Comparison of ENCODE assay signal across 18 cellular contexts in the genomic region with DNA sequence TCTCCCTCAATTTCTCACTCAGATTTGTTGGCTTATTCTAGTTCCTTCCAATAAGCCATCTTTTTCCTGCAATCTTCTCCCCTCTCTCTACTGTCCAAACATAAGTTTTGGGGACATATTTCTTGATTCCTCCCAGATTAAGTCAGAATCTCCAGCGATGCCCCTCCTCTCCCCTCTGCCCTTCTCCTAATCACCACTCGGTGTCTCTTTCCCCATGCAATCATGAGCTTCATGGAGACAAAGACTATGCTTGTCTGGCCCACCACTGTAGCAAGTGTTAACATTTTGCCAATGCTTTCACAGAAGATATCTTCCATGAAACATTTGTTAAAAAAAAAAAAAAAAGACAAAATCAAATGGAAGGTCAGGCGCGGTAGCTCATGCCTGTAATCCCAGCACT. TPM values are rescaled to one million over a fixed set of nuclear protein-coding genes. Genes with fewer than 3 reads are reported as not detected.
DNase-seq lines count a peak whose midpoint lies in the region; TF ChIP-seq lines count a peak whose summit lies in the region.
"Had no signal": no experiment of that assay in that cellular context is flagged by ENCODE, and none has a peak within 500 bp of the region (broad histone marks: within the 10 kb centered on the region; RNA-seq: fewer than 3 reads in every experiment).

No MANE protein-coding gene starts in this region.

- no peaks in the 10 kb centered on the region for H4K20me1 ChIP-seq in KMS-11 (ENCODE audit: insufficient read depth)

- peaks cover 22% of the 10 kb centered on the region for H3K4me1 ChIP-seq in KMS-11 (ENCODE audit: low read depth, poor library complexity, severe bottlenecking)
- H3K4me1 ChIP-seq: pancreas had no signal

- H3K9me3 Mint-ChIP-seq in chondrocyte (ENCODE audit: low read depth): no peaks in the 10 kb centered on the region
- H3K9me3 Mint-ChIP-seq: activated T-cell treated with anti-CD3 and anti-CD28 coated beads, Interleukin-2, amount 50 U/mL, for 4 hours; central memory CD8-positive, alpha-beta T cell; stimulated activated naive CD8-positive, alpha-beta T cell treated with anti-CD3 and anti-CD28 coated beads, Interleukin-15, Interleukin-2, amounts not matched to agents 100 ng/mL and 50 ng/mL, for 24 hours had no signal

- H3K27me3 ChIP-seq in KMS-11 (ENCODE audit: insufficient read depth, low read depth) (no peaks in the 10 kb centered on the region), kidney epithelial cell (ENCODE audit: control insufficient read depth, insufficient read depth, low read length) (no peaks in the 10 kb centered on the region)
- H3K27me3 ChIP-seq: heart left ventricle, pancreas had no signal

- no peaks in the 10 kb centered on the region for H3K4me1 Mint-ChIP-seq in chondrocyte (ENCODE audit: low read depth)
- H3K4me1 Mint-ChIP-seq: central memory CD8-positive, alpha-beta T cell had no signal

- TF ChIP-seq CTCF in KMS-11 (conservative IDR thresholded peaks at IDR 0.05; ENCODE audit: low read depth, low read length): no peak
- peak; percentile 59 for TF ChIP-seq CTCF in chondrocyte (IDR thresholded peaks at IDR 0.05)
- peak; percentile 12 for TF ChIP-seq CTCF in kidney epithelial cell (IDR thresholded peaks at IDR 0.05; ENCODE audit: insufficient read depth, low read length, poor library complexity, severe bottlenecking)

- peak overlapping the region; percentile 37 for H3K27ac Mint-ChIP-seq in chondrocyte (ENCODE audit: unreplicated experiment)
- H3K27ac Mint-ChIP-seq: stimulated activated naive CD8-positive, alpha-beta T cell treated with anti-CD3 and anti-CD28 coated beads, Interleukin-15, Interleukin-2, amounts not matched to agents 100 ng/mL and 50 ng/mL, for 24 hours had no signal

- H3K4me3 Mint-ChIP-seq in chondrocyte (ENCODE audit: unreplicated experiment): no peak overlapping the region
- H3K4me3 Mint-ChIP-seq: activated T-cell treated with anti-CD3 and anti-CD28 coated beads, Interleukin-2, amount 50 U/mL, for 4 hours; central memory CD8-positive, alpha-beta T cell; stimulated activated naive CD8-positive, alpha-beta T cell treated with anti-CD3 and anti-CD28 coated beads, Interleukin-15, Interleukin-2, amounts not matched to agents 100 ng/mL and 50 ng/mL, for 24 hours had no signal

- peak overlapping the region; percentile 71 for H3K4me2 ChIP-seq in KMS-11

- no peaks in the 10 kb centered on the region for H3K79me2 ChIP-seq in KMS-11 (ENCODE audit: insufficient read depth, low read depth)

- H3K27me3 Mint-ChIP-seq in chondrocyte (ENCODE audit: low read depth): no peaks in the 10 kb centered on the region

- H2AFZ ChIP-seq in KMS-11 (ENCODE audit: low read depth): peak overlapping the region; percentile 10; the same call in 1 of the 2 replicates

- no peak overlapping the region for H3K9ac ChIP-seq in KMS-11

- H3K4me3 ChIP-seq in KMS-11 (IDR thresholded peaks at IDR 0.05; ENCODE audit: insufficient read depth, low read depth, low read length): no peak overlapping the region
- no peak overlapping the region for H3K4me3 ChIP-seq in kidney epithelial cell (ENCODE audit: low read depth, low read length)
- H3K4me3 ChIP-seq: heart left ventricle, pancreas had no signal

- H3K36me3 Mint-ChIP-seq in chondrocyte (ENCODE audit: low read depth): no peaks in the 10 kb centered on the region

- DNase-seq in COLO829 (ENCODE audit: low spot score): peak; percentile 20
- DNase-seq in chondrocyte (ENCODE audit: low spot score): no peak
- no peak for DNase-seq in kidney epithelial cell (ENCODE audit: low read depth)
- DNase-seq in C1 segment of cervical spinal cord (lab: John Stamatoyannopoulos, UW): no peak
- DNase-seq in midbrain (lab: John Stamatoyannopoulos, UW): no peak
- DNase-seq in activated CD4-positive, alpha-beta T cell treated with anti-CD3 and anti-CD28 coated beads, Interleukin-2, amount 50 U/mL, for 48 hours: no peak
- DNase-seq: activated CD4-positive, alpha-beta T cell treated with anti-CD3 and anti-CD28 coated beads for 48 hours; activated T-cell treated with anti-CD3 and anti-CD28 coated beads, Interleukin-2, amount 50 U/mL, for 4 hours; heart left ventricle; left cardiac atrium; NCI-H2029 treated with DMSO at 0.1 percent for 48 hours; NCI-H526 treated with DMSO at 0.1 percent for 48 hours; pancreas had no signal

- H3K27ac ChIP-seq in KMS-11: peak overlapping the region; percentile 56
- H3K27ac ChIP-seq: heart left ventricle, HL-60, pancreas had no signal

- H3K36me3 ChIP-seq in KMS-11 (ENCODE audit: insufficient read depth): no peaks in the 10 kb centered on the region
- H3K36me3 ChIP-seq in kidney epithelial cell (ENCODE audit: control insufficient read depth, insufficient read depth, low read length): no peaks in the 10 kb centered on the region
- H3K36me3 ChIP-seq: heart left ventricle, pancreas had no signal

RNA-seq across cellular contexts. Expression of gene PDE6A, which starts 42.4 kb away (rescaled TPM):
- 0.07 to 0.12 TPM (median 0.08 TPM) in 3 replicates for total RNA-seq in chondrocyte
- total RNA-seq in kidney epithelial cell: not detected in 2 replicates
- total RNA-seq: activated T-cell treated with anti-CD3 and anti-CD28 coated beads, Interleukin-2, amount 50 U/mL, for 4 hours; pancreas; ureter had no signal

RNA-seq across cellular contexts. Expression of gene SLC26A2, which starts 58.4 kb away (rescaled TPM):
- total RNA-seq in chondrocyte (46.8 to 63.2 TPM (median 48.1 TPM) in 3 replicates), kidney epithelial cell (15.4 and 17.7 TPM in 2 replicates)
